In the genomic region with DNA sequence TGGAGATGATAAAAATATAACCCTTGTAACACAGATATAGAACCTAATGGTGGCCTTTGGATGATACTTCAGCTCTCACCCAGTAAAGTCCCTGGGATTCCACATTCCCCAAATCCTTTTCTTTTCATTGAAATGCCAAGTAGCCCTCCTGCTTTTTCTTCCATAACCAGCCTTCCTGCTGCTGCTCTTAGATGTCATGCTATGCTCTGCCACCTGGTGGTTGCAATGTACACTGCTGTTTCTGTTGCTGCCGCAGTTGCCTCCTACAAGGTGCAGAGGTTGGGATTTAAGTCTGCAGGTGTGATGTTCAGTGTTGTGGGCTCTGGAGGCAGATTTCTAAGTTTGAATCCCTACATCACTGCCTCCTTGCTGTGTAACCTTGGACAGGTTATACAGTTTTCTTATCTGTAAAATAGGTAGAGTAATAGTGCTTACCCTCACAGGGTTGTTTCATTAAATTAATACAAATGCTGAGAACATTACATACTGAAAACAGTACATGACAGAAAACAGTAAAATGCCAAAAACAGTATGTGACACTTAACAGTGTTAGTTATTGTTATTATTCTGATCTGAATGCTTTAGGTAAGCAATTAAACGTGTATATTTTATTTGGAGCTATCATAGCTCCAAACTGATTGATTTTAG, we compare ENCODE assay signal across 8 cellular contexts.
DNase-seq lines count a peak whose midpoint lies in the region; ATAC-seq and TF ChIP-seq lines count a peak whose summit lies in the region.

No MANE protein-coding gene starts in this region.

- DNase-seq in A673 (ENCODE audit: low spot score): peak; percentile 84
- peak; percentile 46 for DNase-seq in NCI-H526 treated with DMSO at 0.1 percent for 48 hours (lab: John Stamatoyannopoulos, UW)
- peak; percentile 25 to 67 for DNase-seq in activated CD4-positive, alpha-beta T cell treated with anti-CD3 and anti-CD28 coated beads, Interleukin-2, amount 50 U/mL, for 24 hours (ENCODE audit: low read depth in 1 of 2, low spot score in 1 of 2)
- DNase-seq in ecto neural progenitor cell (ENCODE audit: low spot score): peak; percentile 80
- peak; percentile 71 for DNase-seq in lower lobe of right lung
- peak; percentile 36 for DNase-seq in stimulated activated CD8-positive, alpha-beta memory T cell treated with anti-CD3 and anti-CD28 coated beads, Interleukin-12 subunit alpha, Interleukin-12 subunit beta, amount 100 ng/mL, for 4 hours (ENCODE audit: low read depth)

- H3K4me1 ChIP-seq in A673 (ENCODE audit: insufficient read depth, low read length, poor library complexity, severe bottlenecking): no peaks in the 10 kb centered on the region
- peaks cover 9% of the 10 kb centered on the region for H3K4me1 ChIP-seq in lower lobe of right lung

- peak; percentile 98 for TF ChIP-seq CTCF in A673 (conservative IDR thresholded peaks at IDR 0.05; ENCODE audit: low read depth, low read length)
- peak; percentile 95 for TF ChIP-seq CTCF in lower lobe of right lung (IDR thresholded peaks at IDR 0.05)

- H3K36me3 ChIP-seq in A673 (ENCODE audit: insufficient read depth, low read length, poor library complexity, severe bottlenecking): peaks cover 10% of the 10 kb centered on the region
- H3K36me3 ChIP-seq in lower lobe of right lung: peaks cover 8% of the 10 kb centered on the region

- H3K27me3 ChIP-seq in A673 (replicated peaks; ENCODE audit: insufficient read depth, low read depth, low read length, poor library complexity) (no peaks in the 10 kb centered on the region), lower lobe of right lung (ENCODE audit: low read depth) (no peaks in the 10 kb centered on the region)

- BruUV-seq in A673 (replicated peaks; lab: Mats Ljungman, UMichigan): no TSS peak

- H3K9me3 ChIP-seq in A673 (ENCODE audit: low read depth, low read length, poor library complexity, severe bottlenecking) (no peaks in the 10 kb centered on the region), lower lobe of right lung (no peaks in the 10 kb centered on the region)

- POLR2A ChIA-PET in A673 (lab: Charles Lee; ENCODE audit: low non-redundant PET): interaction anchor here (0.6 kb wide), 1 partner anchor 37 kb away, joined by 6 read pairs; no protein-coding TSS in a partner anchor

- intact Hi-C loops in A673 (cut with micrococcal nuclease; ENCODE audit: unreplicated experiment) (loop anchor here (1.0 kb wide), 1 partner anchor 181 kb away; no protein-coding TSS in a partner anchor), lower lobe of right lung (cut with DNase I) (loop anchor here (10.0 kb wide), 1 partner anchor 178 kb away; the partner anchor contains the start of gene KIF14)

- H3K27ac ChIP-seq in A673 (ENCODE audit: low read depth, low read length, poor library complexity, severe bottlenecking): no peak overlapping the region
- no peak overlapping the region for H3K27ac ChIP-seq in lower lobe of right lung

- H3K4me3 ChIP-seq in A673 (ENCODE audit: low read depth, low read length, poor library complexity, severe bottlenecking) (no peak overlapping the region), lower lobe of right lung (no peak overlapping the region)

- ATAC-seq in GM18858 (IDR thresholded peaks at IDR 0.05; ENCODE audit: unreplicated experiment) (peak; percentile 93), HG03521 (IDR thresholded peaks at IDR 0.05; ENCODE audit: unreplicated experiment) (peak; percentile 71), lower lobe of right lung (peak; percentile 91 to 96)

- CTCF ChIA-PET in A673 (lab: Charles Lee): interaction anchor here (1.6 kb wide), 1 partner anchor 181 kb away, joined by 11 read pairs; no protein-coding TSS in a partner anchor
